14 cellular contexts compared by ENCODE assay signal in genomic region chr20:53570446-53571276, GRCh38. TPM values are rescaled to one million over a fixed set of nuclear protein-coding genes. Genes with fewer than 3 reads are reported as not detected.
DNase-seq lines count a peak whose midpoint lies in the region; ATAC-seq and TF ChIP-seq lines count a peak whose summit lies in the region.
"Had no signal": no experiment of that assay in that cellular context is flagged by ENCODE, and none has a peak within 500 bp of the region (broad histone marks: within the 10 kb centered on the region; RNA-seq: fewer than 3 reads in every experiment).

No MANE protein-coding gene starts in this region.

- ATAC-seq in CD4-positive, alpha-beta T cell (ENCODE audit: poor library complexity) = no peak
- ATAC-seq in GM18502 (IDR thresholded peaks at IDR 0.05; ENCODE audit: poor library complexity, unreplicated experiment) = peak; percentile 52
- ATAC-seq in naive thymus-derived CD4-positive, alpha-beta T cell = no peak
- ATAC-seq in HG03439 (IDR thresholded peaks at IDR 0.05; ENCODE audit: unreplicated experiment) = no peak
- ATAC-seq: PC-3 had no signal

- peak overlapping the region; percentile 74 for H3K27ac Mint-ChIP-seq in CD4-positive, alpha-beta T cell
- peak overlapping the region in 7 of 9 donors; percentile 1 to 67 (median 16) for H3K27ac Mint-ChIP-seq in naive thymus-derived CD4-positive, alpha-beta T cell
- no peak overlapping the region for H3K27ac Mint-ChIP-seq in endothelial cell (ENCODE audit: unreplicated experiment)

- H3K36me3 Mint-ChIP-seq in CD4-positive, alpha-beta T cell (ENCODE audit: low read depth) = peaks cover 92% of the 10 kb centered on the region
- H3K36me3 Mint-ChIP-seq in naive thymus-derived CD4-positive, alpha-beta T cell = peaks cover 6 to 55% (median 35%) of the 10 kb centered on the region in 5 donors
- peaks cover 53% of the 10 kb centered on the region for H3K36me3 Mint-ChIP-seq in endothelial cell (ENCODE audit: low read depth, unreplicated experiment)

- no peak overlapping the region for H3K4me3 Mint-ChIP-seq in CD4-positive, alpha-beta T cell
- no peak overlapping the region for H3K4me3 Mint-ChIP-seq in naive thymus-derived CD4-positive, alpha-beta T cell
- H3K4me3 Mint-ChIP-seq in endothelial cell (ENCODE audit: unreplicated experiment) = no peak overlapping the region

- H3K27me3 Mint-ChIP-seq in CD4-positive, alpha-beta T cell = no peaks in the 10 kb centered on the region
- no peaks in the 10 kb centered on the region for H3K27me3 Mint-ChIP-seq in naive thymus-derived CD4-positive, alpha-beta T cell
- peaks cover 7% of the 10 kb centered on the region for H3K27me3 Mint-ChIP-seq in endothelial cell (ENCODE audit: unreplicated experiment)

- H3K27me3 ChIP-seq in CD4-positive, alpha-beta T cell (ENCODE audit: control insufficient read depth, insufficient read depth, low read length) = no peaks in the 10 kb centered on the region
- H3K27me3 ChIP-seq in naive thymus-derived CD4-positive, alpha-beta T cell (ENCODE audit: control insufficient read depth in 2 of 2, insufficient read depth in 2 of 2, low read length in 2 of 2) = no peaks in the 10 kb centered on the region
- H3K27me3 ChIP-seq: BLaER1, brain microvascular endothelial cell had no signal

- POLR2A ChIA-PET in CD4-positive, alpha-beta T cell (lab: Charles Lee) = no interaction called here
- POLR2A ChIA-PET in naive thymus-derived CD4-positive, alpha-beta T cell (lab: Charles Lee) = interaction anchor here (0.6 kb wide), 2 partner anchors 309 to 345 kb away, joined by 3 to 5 read pairs; no protein-coding TSS in a partner anchor

- TF ChIP-seq CTCF in CD4-positive, alpha-beta T cell (IDR thresholded peaks at IDR 0.05) = no peak
- TF ChIP-seq CTCF in endothelial cell (IDR thresholded peaks at IDR 0.05; ENCODE audit: unreplicated experiment) = no peak

- no peak for DNase-seq in CD4-positive, alpha-beta T cell
- DNase-seq in astrocyte of the hippocampus (ENCODE audit: low read depth, low spot score) = peak; percentile 41
- no peak for DNase-seq in naive thymus-derived CD4-positive, alpha-beta T cell
- DNase-seq in endothelial cell (ENCODE audit: low spot score) = no peak
- no peak for DNase-seq in NCI-H82 treated with DMSO at 0.1 percent for 48 hours (lab: John Stamatoyannopoulos, UW; ENCODE audit: unreplicated experiment)
- DNase-seq in DMS114 treated with DMSO at 0.1 percent for 48 hours (lab: John Stamatoyannopoulos, UW; ENCODE audit: unreplicated experiment) = no peak
- DNase-seq: activated CD4-positive, CD25-positive, alpha-beta regulatory T cell treated with anti-CD3 and anti-CD28 coated beads, Interleukin-2, amount 50 U/mL, for 72 hours; brain microvascular endothelial cell; EL; NCI-H1417 treated with DMSO at 0.1 percent for 48 hours; PC-3 had no signal

- H3K4me3 ChIP-seq in naive thymus-derived CD4-positive, alpha-beta T cell (ENCODE audit: low read length) = no peak overlapping the region
- H3K4me3 ChIP-seq: BLaER1 had no signal

- H3K9me3 Mint-ChIP-seq in CD4-positive, alpha-beta T cell = no peaks in the 10 kb centered on the region
- H3K9me3 Mint-ChIP-seq in naive thymus-derived CD4-positive, alpha-beta T cell = no peaks in the 10 kb centered on the region
- H3K9me3 Mint-ChIP-seq in endothelial cell (ENCODE audit: unreplicated experiment) = no peaks in the 10 kb centered on the region

- peaks cover 56% of the 10 kb centered on the region for H3K4me1 Mint-ChIP-seq in CD4-positive, alpha-beta T cell (ENCODE audit: low read depth)
- H3K4me1 Mint-ChIP-seq in naive thymus-derived CD4-positive, alpha-beta T cell = peaks cover 28 to 77% (median 61%) of the 10 kb centered on the region in 7 donors
- H3K4me1 Mint-ChIP-seq in endothelial cell (ENCODE audit: unreplicated experiment) = no peaks in the 10 kb centered on the region

- CTCF ChIA-PET in CD4-positive, alpha-beta T cell (lab: Charles Lee) = no interaction called here
- CTCF ChIA-PET in naive thymus-derived CD4-positive, alpha-beta T cell (lab: Charles Lee) = interaction anchor here (0.7 to 2.1 kb wide), 5 partner anchors 9 to 492 kb away, joined by 3 to 7 read pairs (median 3); no protein-coding TSS in a partner anchor

- H3K4me1 ChIP-seq in naive thymus-derived CD4-positive, alpha-beta T cell (ENCODE audit: control insufficient read depth in 2 of 2, insufficient read depth in 2 of 2, low read length in 2 of 2) = peaks cover 34 to 46% of the 10 kb centered on the region in 2 donors

- H3K9me3 ChIP-seq in CD4-positive, alpha-beta T cell (ENCODE audit: control insufficient read depth, low read length) = no peaks in the 10 kb centered on the region
- no peaks in the 10 kb centered on the region for H3K9me3 ChIP-seq in naive thymus-derived CD4-positive, alpha-beta T cell (ENCODE audit: control insufficient read depth in 2 of 3, low read length in 3 of 3)
- H3K9me3 ChIP-seq: BLaER1 had no signal

- peak overlapping the region; percentile 13 for H3K27ac ChIP-seq in CD4-positive, alpha-beta T cell (ENCODE audit: low read depth, low read length)
- no peak overlapping the region for H3K27ac ChIP-seq in naive thymus-derived CD4-positive, alpha-beta T cell (ENCODE audit: low read depth, low read length)
- H3K27ac ChIP-seq: BLaER1, brain microvascular endothelial cell had no signal

- intact Hi-C loops in CD4-positive, alpha-beta T cell (cut with DNase I, micrococcal nuclease) = loop anchor here in 1 of 2 experiments (10.0 kb wide), 2 partner anchors 494 to 624 kb away; no protein-coding TSS in a partner anchor
- intact Hi-C loops in naive thymus-derived CD4-positive, alpha-beta T cell (cut with micrococcal nuclease) = no loop called here

- peaks cover 21 to 83% (median 63%) of the 10 kb centered on the region in 3 experiments for H3K36me3 ChIP-seq in naive thymus-derived CD4-positive, alpha-beta T cell (ENCODE audit: control insufficient read depth in 2 of 3, insufficient read depth in 3 of 3, low read length in 3 of 3)

RNA-seq across cellular contexts. Expression of gene ZNF217, which starts 23.0 kb away (rescaled TPM):
- total RNA-seq in CD4-positive, alpha-beta T cell = 10 to 100 TPM; 83.5 to 87.4 TPM
- 100 to 1,000 TPM in 3 of 5 experiments, 10 to 100 TPM in 2; 72.6 to 104 (median 100) TPM for total RNA-seq in naive thymus-derived CD4-positive, alpha-beta T cell
- polyA plus RNA-seq in naive thymus-derived CD4-positive, alpha-beta T cell = 10 to 100 TPM; 17.3 to 55.2 TPM
- total RNA-seq in endothelial cell (ENCODE audit: unreplicated experiment) = 76.7 TPM
